Comparison of ENCODE assay signal across 2 cellular contexts in the genomic region with DNA sequence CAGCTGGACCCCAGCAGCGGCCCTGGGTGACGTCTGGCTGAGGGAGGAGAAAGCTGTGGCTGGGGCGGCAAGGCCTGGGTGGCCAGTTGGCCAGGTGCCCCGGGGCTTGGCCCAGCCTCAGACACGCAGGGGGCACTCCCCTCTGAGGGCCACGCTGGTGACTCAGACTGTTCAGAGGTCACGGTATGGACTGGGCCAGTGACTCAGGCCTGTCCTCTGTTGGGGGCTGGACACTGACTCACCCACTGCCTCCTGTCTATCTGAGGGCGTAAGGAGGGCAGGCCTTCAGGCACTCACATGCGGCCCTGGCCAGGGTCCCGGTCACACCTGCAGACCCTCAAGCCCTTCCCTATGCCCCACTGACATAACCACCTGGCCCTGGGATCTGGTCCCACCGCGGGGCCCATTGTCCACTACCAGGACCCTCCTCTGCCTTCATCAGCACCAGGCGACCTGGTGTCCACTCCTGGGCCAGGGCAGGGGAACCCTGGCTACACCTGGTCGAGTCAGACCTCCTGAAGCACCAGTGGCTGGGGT.
TF ChIP-seq lines count a peak whose summit lies in the region.

No MANE protein-coding gene starts in this region.

TF ChIP-seq in K562, 482 proteins besides CTCF, POLR2A, EP300 and RAD21 (continues in another document):
- 0 out of 4 replicates have a peak, but pooled peaks of 1 of the 2 experiments have one; percentile 28 for TF ChIP-seq TRIM24 (IDR thresholded peaks at IDR 0.05)
- TF ChIP-seq, protein P1, sequence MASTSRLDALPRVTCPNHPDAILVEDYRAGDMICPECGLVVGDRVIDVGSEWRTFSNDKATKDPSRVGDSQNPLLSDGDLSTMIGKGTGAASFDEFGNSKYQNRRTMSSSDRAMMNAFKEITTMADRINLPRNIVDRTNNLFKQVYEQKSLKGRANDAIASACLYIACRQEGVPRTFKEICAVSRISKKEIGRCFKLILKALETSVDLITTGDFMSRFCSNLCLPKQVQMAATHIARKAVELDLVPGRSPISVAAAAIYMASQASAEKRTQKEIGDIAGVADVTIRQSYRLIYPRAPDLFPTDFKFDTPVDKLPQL (IDR thresholded peaks at IDR 0.05; ENCODE audit: extremely low read depth, insufficient read length): no peak
- TF ChIP-seq ZNF24 (IDR thresholded peaks at IDR 0.05): peak; percentile 85; the same call in 1 of the 2 replicates
- no peak for TF ChIP-seq CTBP1 (IDR thresholded peaks at IDR 0.05; ENCODE audit: borderline replicate concordance)
- TF ChIP-seq MXI1 (IDR thresholded peaks at IDR 0.05; ENCODE audit: low read depth, low read length): no peak
- no peak for TF ChIP-seq RBFOX2 (IDR thresholded peaks at IDR 0.05; ENCODE audit: low read depth, low read length)
- TF ChIP-seq, protein P2, sequence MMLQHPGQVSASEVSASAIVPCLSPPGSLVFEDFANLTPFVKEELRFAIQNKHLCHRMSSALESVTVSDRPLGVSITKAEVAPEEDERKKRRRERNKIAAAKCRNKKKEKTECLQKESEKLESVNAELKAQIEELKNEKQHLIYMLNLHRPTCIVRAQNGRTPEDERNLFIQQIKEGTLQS (IDR thresholded peaks at IDR 0.05): peak; percentile 88
- TF ChIP-seq, protein P2 (CRISPR knock-in tag; conservative IDR thresholded peaks at IDR 0.05): no peak
- no peak for TF ChIP-seq EHMT2 (IDR thresholded peaks at IDR 0.05)
- peak; percentile 65; the same call in 1 of the 2 replicates for TF ChIP-seq ZNF316 (IDR thresholded peaks at IDR 0.05)
- TF ChIP-seq ZNF263 (CRISPR knock-in tag; IDR thresholded peaks at IDR 0.05; ENCODE audit: borderline replicate concordance): no peak
- TF ChIP-seq, protein P3, sequence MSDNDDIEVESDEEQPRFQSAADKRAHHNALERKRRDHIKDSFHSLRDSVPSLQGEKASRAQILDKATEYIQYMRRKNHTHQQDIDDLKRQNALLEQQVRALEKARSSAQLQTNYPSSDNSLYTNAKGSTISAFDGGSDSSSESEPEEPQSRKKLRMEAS (CRISPR knock-in tag; IDR thresholded peaks at IDR 0.05): 0 out of 2 replicates have a peak, but pooled peaks have one; percentile 1
- no peak for TF ChIP-seq ZFPM2 (CRISPR knock-in tag; IDR thresholded peaks at IDR 0.05)
- peak; percentile 87 for TF ChIP-seq JUND (IDR thresholded peaks at IDR 0.05; ENCODE audit: borderline replicate concordance, low read depth, low read length)
- TF ChIP-seq JUND (tag; IDR thresholded peaks at IDR 0.05; ENCODE audit: borderline replicate concordance, low read depth, low read length): peak; percentile 64; the same call in 2 of the 3 replicates
- TF ChIP-seq, protein P4, sequence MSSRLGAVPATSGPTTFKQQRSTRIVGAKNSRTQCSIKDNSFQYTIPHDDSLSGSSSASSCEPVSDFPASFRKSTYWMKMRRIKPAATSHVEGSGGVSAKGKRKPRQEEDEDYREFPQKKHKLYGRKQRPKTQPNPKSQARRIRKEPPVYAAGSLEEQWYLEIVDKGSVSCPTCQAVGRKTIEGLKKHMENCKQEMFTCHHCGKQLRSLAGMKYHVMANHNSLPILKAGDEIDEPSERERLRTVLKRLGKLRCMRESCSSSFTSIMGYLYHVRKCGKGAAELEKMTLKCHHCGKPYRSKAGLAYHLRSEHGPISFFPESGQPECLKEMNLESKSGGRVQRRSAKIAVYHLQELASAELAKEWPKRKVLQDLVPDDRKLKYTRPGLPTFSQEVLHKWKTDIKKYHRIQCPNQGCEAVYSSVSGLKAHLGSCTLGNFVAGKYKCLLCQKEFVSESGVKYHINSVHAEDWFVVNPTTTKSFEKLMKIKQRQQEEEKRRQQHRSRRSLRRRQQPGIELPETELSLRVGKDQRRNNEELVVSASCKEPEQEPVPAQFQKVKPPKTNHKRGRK (tag; IDR thresholded peaks at IDR 0.05): no peak
- TF ChIP-seq NR4A1 (CRISPR knock-in tag; IDR thresholded peaks at IDR 0.05): no peak
- TF ChIP-seq NR4A1 (tag; IDR thresholded peaks at IDR 0.05): no peak
- no peak for TF ChIP-seq TCF7L2 (IDR thresholded peaks at IDR 0.05; ENCODE audit: low read depth, low read length)
- TF ChIP-seq, protein P5, sequence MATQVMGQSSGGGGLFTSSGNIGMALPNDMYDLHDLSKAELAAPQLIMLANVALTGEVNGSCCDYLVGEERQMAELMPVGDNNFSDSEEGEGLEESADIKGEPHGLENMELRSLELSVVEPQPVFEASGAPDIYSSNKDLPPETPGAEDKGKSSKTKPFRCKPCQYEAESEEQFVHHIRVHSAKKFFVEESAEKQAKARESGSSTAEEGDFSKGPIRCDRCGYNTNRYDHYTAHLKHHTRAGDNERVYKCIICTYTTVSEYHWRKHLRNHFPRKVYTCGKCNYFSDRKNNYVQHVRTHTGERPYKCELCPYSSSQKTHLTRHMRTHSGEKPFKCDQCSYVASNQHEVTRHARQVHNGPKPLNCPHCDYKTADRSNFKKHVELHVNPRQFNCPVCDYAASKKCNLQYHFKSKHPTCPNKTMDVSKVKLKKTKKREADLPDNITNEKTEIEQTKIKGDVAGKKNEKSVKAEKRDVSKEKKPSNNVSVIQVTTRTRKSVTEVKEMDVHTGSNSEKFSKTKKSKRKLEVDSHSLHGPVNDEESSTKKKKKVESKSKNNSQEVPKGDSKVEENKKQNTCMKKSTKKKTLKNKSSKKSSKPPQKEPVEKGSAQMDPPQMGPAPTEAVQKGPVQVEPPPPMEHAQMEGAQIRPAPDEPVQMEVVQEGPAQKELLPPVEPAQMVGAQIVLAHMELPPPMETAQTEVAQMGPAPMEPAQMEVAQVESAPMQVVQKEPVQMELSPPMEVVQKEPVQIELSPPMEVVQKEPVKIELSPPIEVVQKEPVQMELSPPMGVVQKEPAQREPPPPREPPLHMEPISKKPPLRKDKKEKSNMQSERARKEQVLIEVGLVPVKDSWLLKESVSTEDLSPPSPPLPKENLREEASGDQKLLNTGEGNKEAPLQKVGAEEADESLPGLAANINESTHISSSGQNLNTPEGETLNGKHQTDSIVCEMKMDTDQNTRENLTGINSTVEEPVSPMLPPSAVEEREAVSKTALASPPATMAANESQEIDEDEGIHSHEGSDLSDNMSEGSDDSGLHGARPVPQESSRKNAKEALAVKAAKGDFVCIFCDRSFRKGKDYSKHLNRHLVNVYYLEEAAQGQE (CRISPR knock-in tag; IDR thresholded peaks at IDR 0.05; ENCODE audit: low read depth): no peak
- TF ChIP-seq BHLHE40 (IDR thresholded peaks at IDR 0.05; ENCODE audit: low read length): peak; percentile 56; the same call in 1 of the 2 replicates
- TF ChIP-seq SMARCA4 (IDR thresholded peaks at IDR 0.05): 0 out of 2 replicates have a peak, but pooled peaks have one; percentile 22
- TF ChIP-seq, protein P6, sequence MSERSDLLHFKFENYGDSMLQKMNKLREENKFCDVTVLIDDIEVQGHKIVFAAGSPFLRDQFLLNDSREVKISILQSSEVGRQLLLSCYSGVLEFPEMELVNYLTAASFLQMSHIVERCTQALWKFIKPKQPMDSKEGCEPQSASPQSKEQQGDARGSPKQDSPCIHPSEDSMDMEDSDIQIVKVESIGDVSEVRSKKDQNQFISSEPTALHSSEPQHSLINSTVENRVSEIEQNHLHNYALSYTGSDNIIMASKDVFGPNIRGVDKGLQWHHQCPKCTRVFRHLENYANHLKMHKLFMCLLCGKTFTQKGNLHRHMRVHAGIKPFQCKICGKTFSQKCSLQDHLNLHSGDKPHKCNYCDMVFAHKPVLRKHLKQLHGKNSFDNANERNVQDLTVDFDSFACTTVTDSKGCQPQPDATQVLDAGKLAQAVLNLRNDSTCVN (CRISPR knock-in tag; IDR thresholded peaks at IDR 0.05): no peak

TF ChIP-seq in HepG2, 621 proteins besides CTCF, POLR2A, EP300 and RAD21 (continues in another document):
- TF ChIP-seq ZBTB7B (CRISPR knock-in tag; IDR thresholded peaks at IDR 0.05) (peak; percentile 53; the same call in 1 of the 2 replicates), ZNF768 (CRISPR knock-in tag; IDR thresholded peaks at IDR 0.05) (0 out of 2 replicates have a peak, but pooled peaks have one; percentile 3), MIER3 (CRISPR knock-in tag; IDR thresholded peaks at IDR 0.05; ENCODE audit: borderline replicate concordance) (peak; percentile 29; the same call in 1 of the 2 replicates), HNRNPLL (IDR thresholded peaks at IDR 0.05; ENCODE audit: low read depth, low read length, poor library complexity, severe bottlenecking) (peak; percentile 29), MAZ (IDR thresholded peaks at IDR 0.05; ENCODE audit: borderline replicate concordance, low read depth, low read length) (0 out of 2 replicates have a peak, but pooled peaks have one; percentile 40), MAZ (CRISPR knock-in tag; IDR thresholded peaks at IDR 0.05; ENCODE audit: low read depth) (no peak), RXRA (CRISPR knock-in tag; IDR thresholded peaks at IDR 0.05) (peak; percentile 67; the same call in 1 of the 2 replicates), HDAC1 (CRISPR knock-in tag; IDR thresholded peaks at IDR 0.05) (peak; percentile 62)
- TF ChIP-seq, protein P7, sequence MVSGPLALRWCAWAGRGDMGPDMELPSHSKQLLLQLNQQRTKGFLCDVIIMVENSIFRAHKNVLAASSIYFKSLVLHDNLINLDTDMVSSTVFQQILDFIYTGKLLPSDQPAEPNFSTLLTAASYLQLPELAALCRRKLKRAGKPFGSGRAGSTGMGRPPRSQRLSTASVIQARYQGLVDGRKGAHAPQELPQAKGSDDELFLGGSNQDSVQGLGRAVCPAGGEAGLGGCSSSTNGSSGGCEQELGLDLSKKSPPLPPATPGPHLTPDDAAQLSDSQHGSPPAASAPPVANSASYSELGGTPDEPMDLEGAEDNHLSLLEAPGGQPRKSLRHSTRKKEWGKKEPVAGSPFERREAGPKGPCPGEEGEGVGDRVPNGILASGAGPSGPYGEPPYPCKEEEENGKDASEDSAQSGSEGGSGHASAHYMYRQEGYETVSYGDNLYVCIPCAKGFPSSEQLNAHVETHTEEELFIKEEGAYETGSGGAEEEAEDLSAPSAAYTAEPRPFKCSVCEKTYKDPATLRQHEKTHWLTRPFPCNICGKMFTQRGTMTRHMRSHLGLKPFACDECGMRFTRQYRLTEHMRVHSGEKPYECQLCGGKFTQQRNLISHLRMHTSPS (CRISPR knock-in tag; IDR thresholded peaks at IDR 0.05; ENCODE audit: low read depth): peak; percentile 85; the same call in 1 of the 2 replicates
- TF ChIP-seq, protein P8, sequence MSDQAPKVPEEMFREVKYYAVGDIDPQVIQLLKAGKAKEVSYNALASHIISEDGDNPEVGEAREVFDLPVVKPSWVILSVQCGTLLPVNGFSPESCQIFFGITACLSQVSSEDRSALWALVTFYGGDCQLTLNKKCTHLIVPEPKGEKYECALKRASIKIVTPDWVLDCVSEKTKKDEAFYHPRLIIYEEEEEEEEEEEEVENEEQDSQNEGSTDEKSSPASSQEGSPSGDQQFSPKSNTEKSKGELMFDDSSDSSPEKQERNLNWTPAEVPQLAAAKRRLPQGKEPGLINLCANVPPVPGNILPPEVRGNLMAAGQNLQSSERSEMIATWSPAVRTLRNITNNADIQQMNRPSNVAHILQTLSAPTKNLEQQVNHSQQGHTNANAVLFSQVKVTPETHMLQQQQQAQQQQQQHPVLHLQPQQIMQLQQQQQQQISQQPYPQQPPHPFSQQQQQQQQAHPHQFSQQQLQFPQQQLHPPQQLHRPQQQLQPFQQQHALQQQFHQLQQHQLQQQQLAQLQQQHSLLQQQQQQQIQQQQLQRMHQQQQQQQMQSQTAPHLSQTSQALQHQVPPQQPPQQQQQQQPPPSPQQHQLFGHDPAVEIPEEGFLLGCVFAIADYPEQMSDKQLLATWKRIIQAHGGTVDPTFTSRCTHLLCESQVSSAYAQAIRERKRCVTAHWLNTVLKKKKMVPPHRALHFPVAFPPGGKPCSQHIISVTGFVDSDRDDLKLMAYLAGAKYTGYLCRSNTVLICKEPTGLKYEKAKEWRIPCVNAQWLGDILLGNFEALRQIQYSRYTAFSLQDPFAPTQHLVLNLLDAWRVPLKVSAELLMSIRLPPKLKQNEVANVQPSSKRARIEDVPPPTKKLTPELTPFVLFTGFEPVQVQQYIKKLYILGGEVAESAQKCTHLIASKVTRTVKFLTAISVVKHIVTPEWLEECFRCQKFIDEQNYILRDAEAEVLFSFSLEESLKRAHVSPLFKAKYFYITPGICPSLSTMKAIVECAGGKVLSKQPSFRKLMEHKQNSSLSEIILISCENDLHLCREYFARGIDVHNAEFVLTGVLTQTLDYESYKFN (CRISPR knock-in tag; conservative IDR thresholded peaks at IDR 0.05): 0 out of 2 replicates have a peak, but pooled peaks have one; percentile 38
- TF ChIP-seq, protein P9, sequence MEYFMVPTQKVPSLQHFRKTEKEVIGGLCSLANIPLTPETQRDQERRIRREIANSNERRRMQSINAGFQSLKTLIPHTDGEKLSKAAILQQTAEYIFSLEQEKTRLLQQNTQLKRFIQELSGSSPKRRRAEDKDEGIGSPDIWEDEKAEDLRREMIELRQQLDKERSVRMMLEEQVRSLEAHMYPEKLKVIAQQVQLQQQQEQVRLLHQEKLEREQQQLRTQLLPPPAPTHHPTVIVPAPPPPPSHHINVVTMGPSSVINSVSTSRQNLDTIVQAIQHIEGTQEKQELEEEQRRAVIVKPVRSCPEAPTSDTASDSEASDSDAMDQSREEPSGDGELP (IDR thresholded peaks at IDR 0.05; ENCODE audit: borderline replicate concordance, low read depth): peak; percentile 24; the same call in 1 of the 2 replicates
- TF ChIP-seq, protein P10, sequence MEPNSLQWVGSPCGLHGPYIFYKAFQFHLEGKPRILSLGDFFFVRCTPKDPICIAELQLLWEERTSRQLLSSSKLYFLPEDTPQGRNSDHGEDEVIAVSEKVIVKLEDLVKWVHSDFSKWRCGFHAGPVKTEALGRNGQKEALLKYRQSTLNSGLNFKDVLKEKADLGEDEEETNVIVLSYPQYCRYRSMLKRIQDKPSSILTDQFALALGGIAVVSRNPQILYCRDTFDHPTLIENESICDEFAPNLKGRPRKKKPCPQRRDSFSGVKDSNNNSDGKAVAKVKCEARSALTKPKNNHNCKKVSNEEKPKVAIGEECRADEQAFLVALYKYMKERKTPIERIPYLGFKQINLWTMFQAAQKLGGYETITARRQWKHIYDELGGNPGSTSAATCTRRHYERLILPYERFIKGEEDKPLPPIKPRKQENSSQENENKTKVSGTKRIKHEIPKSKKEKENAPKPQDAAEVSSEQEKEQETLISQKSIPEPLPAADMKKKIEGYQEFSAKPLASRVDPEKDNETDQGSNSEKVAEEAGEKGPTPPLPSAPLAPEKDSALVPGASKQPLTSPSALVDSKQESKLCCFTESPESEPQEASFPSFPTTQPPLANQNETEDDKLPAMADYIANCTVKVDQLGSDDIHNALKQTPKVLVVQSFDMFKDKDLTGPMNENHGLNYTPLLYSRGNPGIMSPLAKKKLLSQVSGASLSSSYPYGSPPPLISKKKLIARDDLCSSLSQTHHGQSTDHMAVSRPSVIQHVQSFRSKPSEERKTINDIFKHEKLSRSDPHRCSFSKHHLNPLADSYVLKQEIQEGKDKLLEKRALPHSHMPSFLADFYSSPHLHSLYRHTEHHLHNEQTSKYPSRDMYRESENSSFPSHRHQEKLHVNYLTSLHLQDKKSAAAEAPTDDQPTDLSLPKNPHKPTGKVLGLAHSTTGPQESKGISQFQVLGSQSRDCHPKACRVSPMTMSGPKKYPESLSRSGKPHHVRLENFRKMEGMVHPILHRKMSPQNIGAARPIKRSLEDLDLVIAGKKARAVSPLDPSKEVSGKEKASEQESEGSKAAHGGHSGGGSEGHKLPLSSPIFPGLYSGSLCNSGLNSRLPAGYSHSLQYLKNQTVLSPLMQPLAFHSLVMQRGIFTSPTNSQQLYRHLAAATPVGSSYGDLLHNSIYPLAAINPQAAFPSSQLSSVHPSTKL (CRISPR knock-in tag; IDR thresholded peaks at IDR 0.05): peak; percentile 46
